13 cellular contexts compared by ENCODE assay signal in genomic region chr19:3608750-3609322, GRCh38. TPM values are rescaled to one million over a fixed set of nuclear protein-coding genes. Genes with fewer than 3 reads are reported as not detected.
DNase-seq lines count a peak whose midpoint lies in the region; ATAC-seq, FAIRE-seq and TF ChIP-seq lines count a peak whose summit lies in the region.
"Had no signal": no experiment of that assay in that cellular context is flagged by ENCODE, and none has a peak within 500 bp of the region (broad histone marks: within the 10 kb centered on the region; RNA-seq: fewer than 3 reads in every experiment).

No MANE protein-coding gene starts in this region.

- no peaks in the 10 kb centered on the region for H3K79me2 ChIP-seq in endothelial cell of umbilical vein (ENCODE audit: control insufficient read depth, insufficient read depth, low read length)

- POLR2A ChIA-PET in endothelial cell of umbilical vein (lab: Charles Lee) = interaction anchor here (1.2 kb wide), 1 partner anchor 18 kb away, joined by 3 read pairs; the partner anchor contains the start of gene CACTIN

- peak overlapping the region; percentile 96 for H3K4me2 ChIP-seq in BLaER1
- H3K4me2 ChIP-seq in endothelial cell of umbilical vein (ENCODE audit: insufficient read depth, low read length) = no peak overlapping the region

- peak; percentile 90 for DNase-seq in NB4 (ENCODE audit: low read depth)
- DNase-seq in endothelial cell of umbilical vein (ENCODE audit: low read depth, low spot score) = peak; percentile 12
- DNase-seq in psoas muscle = peak in 1 of 2 donors; percentile 61
- no peak for DNase-seq in activated CD8-positive, alpha-beta memory T cell treated with anti-CD3 and anti-CD28 coated beads, Interleukin-2, amount 10 ng/mL, durations not matched to agents 7 days and 5 days
- no peak for DNase-seq in SHP77 (lab: John Stamatoyannopoulos, UW)
- DNase-seq: AML-193, NCI-H1436, NCI-H526 treated with DMSO at 0.1 percent for 48 hours, occipital lobe had no signal

- H3K9ac ChIP-seq in BLaER1 (peak overlapping the region; percentile 18; the same call in 1 of the 2 replicates), endothelial cell of umbilical vein (replicated peaks; ENCODE audit: extremely low read depth, insufficient read depth, low read length) (no peak overlapping the region)

- H2AFZ ChIP-seq in endothelial cell of umbilical vein (ENCODE audit: low read depth, low read length) = no peak overlapping the region

- dilution Hi-C loops in endothelial cell of umbilical vein (cut with MboI; ENCODE audit: extremely low pct_ligation_motif_present, low sequenced_read_pairs) = no loop called here

- FAIRE-seq in endothelial cell of umbilical vein (lab: Jason Lieb, UNC) = no peak
- FAIRE-seq: urothelium cell line had no signal

- CTCF ChIA-PET in endothelial cell of umbilical vein (lab: Charles Lee) = interaction anchor here (1.1 to 2.3 kb wide), 6 partner anchors 9 to 64 kb away, joined by 3 to 10 read pairs (median 6); no protein-coding TSS in a partner anchor
- CTCF ChIA-PET in activated CD8-positive, alpha-beta memory T cell treated with anti-CD3 and anti-CD28 coated beads, Interleukin-2, amount 10 ng/mL, durations not matched to agents 7 days and 5 days (lab: Charles Lee) = interaction anchor here (1.8 kb wide), 1 partner anchor 64 kb away, joined by 7 read pairs; no protein-coding TSS in a partner anchor

- H3K9me3 ChIP-seq in BLaER1 (no peaks in the 10 kb centered on the region), endothelial cell of umbilical vein (replicated peaks; ENCODE audit: control insufficient read depth, insufficient read depth, low read length) (no peaks in the 10 kb centered on the region), psoas muscle (no peaks in the 10 kb centered on the region)

- WGBS in psoas muscle, 3 donors = 35 to 49% (median 48%) methylated on average over 14 to 21 of the region's 21 CpGs

- no peaks in the 10 kb centered on the region for H3K9me1 ChIP-seq in endothelial cell of umbilical vein (replicated peaks; ENCODE audit: control insufficient read depth, extremely low read depth, insufficient read depth, low read length)

- H4K20me1 ChIP-seq in BLaER1 = peaks cover 22% of the 10 kb centered on the region; the same call in 1 of the 2 replicates
- no peaks in the 10 kb centered on the region for H4K20me1 ChIP-seq in endothelial cell of umbilical vein (replicated peaks; ENCODE audit: control insufficient read depth, extremely low read depth, insufficient read depth, low read length)

- peaks cover 6% of the 10 kb centered on the region for H3K36me3 Mint-ChIP-seq in activated CD8-positive, alpha-beta memory T cell treated with anti-CD3 and anti-CD28 coated beads, Interleukin-2, amount 10 ng/mL, durations not matched to agents 7 days and 5 days

- H3K4me3 ChIP-seq in BLaER1 (peak overlapping the region; percentile 36; the same call in 1 of the 2 replicates), NB4 (ENCODE audit: low read depth, low read length) (no peak overlapping the region), endothelial cell of umbilical vein (replicated peaks in 1 of 3; ENCODE audit: insufficient read depth in 1 of 3, low read depth in 1 of 3, low read length in 3 of 3) (no peak overlapping the region), psoas muscle (no peak overlapping the region)

- peaks cover 8% of the 10 kb centered on the region for H3K4me1 Mint-ChIP-seq in activated CD8-positive, alpha-beta memory T cell treated with anti-CD3 and anti-CD28 coated beads, Interleukin-2, amount 10 ng/mL, durations not matched to agents 7 days and 5 days

- no peak for TF ChIP-seq POLR2A in NB4 (IDR thresholded peaks at IDR 0.05; ENCODE audit: extremely low read depth, insufficient read length)
- TF ChIP-seq POLR2A in endothelial cell of umbilical vein (IDR thresholded peaks at IDR 0.05; ENCODE audit: low read depth, low read length) = no peak

- H3K27me3 ChIP-seq in BLaER1 = peaks cover 23% of the 10 kb centered on the region
- H3K27me3 ChIP-seq in endothelial cell of umbilical vein (ENCODE audit: control insufficient read depth in 2 of 2, insufficient read depth in 2 of 2, low read length in 2 of 2) = no peaks in the 10 kb centered on the region
- peaks cover 0 to 34% (median 7%) of the 10 kb centered on the region in 3 donors for H3K27me3 ChIP-seq in psoas muscle (ENCODE audit: insufficient read depth in 3 of 3, low read length in 2 of 3)

- intact Hi-C loops in endothelial cell of umbilical vein (cut with micrococcal nuclease) (loop anchor here (5.0 kb wide), 1 partner anchor 37 kb away; the partner anchor contains the start of gene HMG20B), psoas muscle (cut with DNase I) (no loop called here)

- BruUV-seq in endothelial cell of umbilical vein (replicated peaks; lab: Mats Ljungman, UMichigan) = no TSS peak

- no peaks in the 10 kb centered on the region for H3K27me3 Mint-ChIP-seq in activated CD8-positive, alpha-beta memory T cell treated with anti-CD3 and anti-CD28 coated beads, Interleukin-2, amount 10 ng/mL, durations not matched to agents 7 days and 5 days

- H3K27ac ChIP-seq in BLaER1 (peak overlapping the region; percentile 81), endothelial cell of umbilical vein (ENCODE audit: insufficient read depth, low read depth, low read length) (no peak overlapping the region), psoas muscle (no peak overlapping the region)

- H3K4me1 ChIP-seq in BLaER1 = peaks cover 82% of the 10 kb centered on the region
- H3K4me1 ChIP-seq in endothelial cell of umbilical vein (ENCODE audit: control insufficient read depth, extremely low read depth, insufficient read depth, low read length) = peaks cover 23% of the 10 kb centered on the region
- H3K4me1 ChIP-seq in psoas muscle = peaks cover 5% of the 10 kb centered on the region

- H3K27ac Mint-ChIP-seq in activated CD8-positive, alpha-beta memory T cell treated with anti-CD3 and anti-CD28 coated beads, Interleukin-2, amount 10 ng/mL, durations not matched to agents 7 days and 5 days = no peak overlapping the region

- TF ChIP-seq CTCF in NB4 (IDR thresholded peaks at IDR 0.05; ENCODE audit: low read depth, low read length) (no peak), endothelial cell of umbilical vein (IDR thresholded peaks at IDR 0.05; ENCODE audit: extremely low read depth in 1 of 2, insufficient read depth in 1 of 2, low read depth in 1 of 2, low read length in 2 of 2) (no peak), psoas muscle (IDR thresholded peaks at IDR 0.05) (no peak)

- H3K9me3 Mint-ChIP-seq in activated CD8-positive, alpha-beta memory T cell treated with anti-CD3 and anti-CD28 coated beads, Interleukin-2, amount 10 ng/mL, durations not matched to agents 7 days and 5 days (ENCODE audit: low read depth) = no peaks in the 10 kb centered on the region

- ATAC-seq in psoas muscle (peak; percentile 27 to 63 (median 34)), GM18873 (IDR thresholded peaks at IDR 0.05; ENCODE audit: low FRiP score, unreplicated experiment) (no peak), GM19035 (IDR thresholded peaks at IDR 0.05; ENCODE audit: unreplicated experiment) (no peak)
- ATAC-seq in activated CD8-positive, alpha-beta memory T cell treated with anti-CD3 and anti-CD28 coated beads, Interleukin-2, amount 10 ng/mL, durations not matched to agents 7 days and 5 days = no peak

- H3K4me3 Mint-ChIP-seq in activated CD8-positive, alpha-beta memory T cell treated with anti-CD3 and anti-CD28 coated beads, Interleukin-2, amount 10 ng/mL, durations not matched to agents 7 days and 5 days = no peak overlapping the region

- H3K36me3 ChIP-seq in BLaER1 (peaks cover 31% of the 10 kb centered on the region), endothelial cell of umbilical vein (ENCODE audit: control insufficient read depth in 2 of 2, extremely low read depth in 1 of 2, insufficient read depth in 2 of 2, low read length in 2 of 2) (peaks cover 0 to 13% of the 10 kb centered on the region in 2 experiments), psoas muscle (ENCODE audit: insufficient read depth in 1 of 2, low read depth in 1 of 2) (peaks cover 0 to 30% of the 10 kb centered on the region in 2 donors)

RNA-seq across cellular contexts. Expression of gene TBXA2R, which starts 2.2 kb away (rescaled TPM):
- 2.9 and 3.4 TPM in 2 replicates for total RNA-seq in endothelial cell of umbilical vein
- polyA plus RNA-seq in endothelial cell of umbilical vein = 2.4 TPM in 2 replicates
- polyA plus RNA-seq in endothelial cell of umbilical vein (2011; cell fraction: cytosol; rRNA removed) = 1.3 and 1.6 TPM in 2 replicates
- 0.65 and 1.4 TPM in 2 replicates for polyA plus RNA-seq in endothelial cell of umbilical vein (2011; cell fraction: nucleus; rRNA removed)
- polyA plus RNA-seq in endothelial cell of umbilical vein (2012) = 1.3 and 2.0 TPM in 2 replicates
- 0.95 and 1.2 TPM in 2 replicates for polyA minus RNA-seq in endothelial cell of umbilical vein
- polyA minus RNA-seq in endothelial cell of umbilical vein (2011; cell fraction: cytosol; rRNA and poly(A)+ RNA removed) = 3.9 TPM
- polyA minus RNA-seq in endothelial cell of umbilical vein (2011; cell fraction: nucleus; rRNA and poly(A)+ RNA removed) = 0.24 and 0.38 TPM in 2 replicates
- total RNA-seq in psoas muscle = 1 to 10 TPM in 3 of 4 donors, under 1 TPM in 1; 0.89 to 3.0 (median 1.7) TPM
- polyA plus RNA-seq in psoas muscle = 1 to 10 TPM in 2 of 3 donors, under 1 TPM in 1; 0.52 to 1.2 (median 1.1) TPM
- under 1 TPM; 0.26 to 0.54 TPM for total RNA-seq in activated CD8-positive, alpha-beta memory T cell treated with anti-CD3 and anti-CD28 coated beads, Interleukin-2, amount 10 ng/mL, durations not matched to agents 7 days and 5 days

RNA-seq across cellular contexts. Expression of gene CACTIN, which starts 17.8 kb away (rescaled TPM):
- total RNA-seq in endothelial cell of umbilical vein = 36.1 and 36.4 TPM in 2 replicates
- 29.7 and 31.8 TPM in 2 replicates for polyA plus RNA-seq in endothelial cell of umbilical vein
- 17.9 and 20.7 TPM in 2 replicates for polyA plus RNA-seq in endothelial cell of umbilical vein (2011; cell fraction: cytosol; rRNA removed)
- polyA plus RNA-seq in endothelial cell of umbilical vein (2011; cell fraction: nucleus; rRNA removed) = 41.8 and 42.0 TPM in 2 replicates
- 21.8 and 23.9 TPM in 2 replicates for polyA plus RNA-seq in endothelial cell of umbilical vein (2012)
- 15.8 and 18.3 TPM in 2 replicates for polyA minus RNA-seq in endothelial cell of umbilical vein
- polyA minus RNA-seq in endothelial cell of umbilical vein (2011; cell fraction: cytosol; rRNA and poly(A)+ RNA removed) = 17.1 TPM
- 8.3 and 17.3 TPM in 2 replicates for polyA minus RNA-seq in endothelial cell of umbilical vein (2011; cell fraction: nucleus; rRNA and poly(A)+ RNA removed)
- total RNA-seq in psoas muscle = 10 to 100 TPM; 15.2 to 21.4 (median 18.2) TPM
- 10 to 100 TPM; 11.8 to 20.5 (median 15.8) TPM for polyA plus RNA-seq in psoas muscle
- 10 to 100 TPM; 33.4 to 33.7 TPM for total RNA-seq in activated CD8-positive, alpha-beta memory T cell treated with anti-CD3 and anti-CD28 coated beads, Interleukin-2, amount 10 ng/mL, durations not matched to agents 7 days and 5 days

RNA-seq across cellular contexts. Expression of gene GIPC3, which starts 23.6 kb away (rescaled TPM):
- total RNA-seq in endothelial cell of umbilical vein = 6.6 and 7.1 TPM in 2 replicates
- 1.9 and 2.2 TPM in 2 replicates for polyA plus RNA-seq in endothelial cell of umbilical vein
- 1.9 and 2.1 TPM in 2 replicates for polyA plus RNA-seq in endothelial cell of umbilical vein (2011; cell fraction: cytosol; rRNA removed)
- 2.3 and 2.8 TPM in 2 replicates for polyA plus RNA-seq in endothelial cell of umbilical vein (2011; cell fraction: nucleus; rRNA removed)
- 1.1 and 1.5 TPM in 2 replicates for polyA plus RNA-seq in endothelial cell of umbilical vein (2012)
- 1.8 and 2.5 TPM in 2 replicates for polyA minus RNA-seq in endothelial cell of umbilical vein
- polyA minus RNA-seq in endothelial cell of umbilical vein (2011; cell fraction: cytosol; rRNA and poly(A)+ RNA removed) = 6.8 TPM
- 0.43 and 0.63 TPM in 2 replicates for polyA minus RNA-seq in endothelial cell of umbilical vein (2011; cell fraction: nucleus; rRNA and poly(A)+ RNA removed)
- total RNA-seq in psoas muscle = 1 to 10 TPM in 1 of 4 donors, under 1 TPM in 3; 0.30 to 1.1 (median 0.55) TPM
- polyA plus RNA-seq in psoas muscle = under 1 TPM; 0.32 to 0.45 (median 0.33) TPM
- total RNA-seq in activated CD8-positive, alpha-beta memory T cell treated with anti-CD3 and anti-CD28 coated beads, Interleukin-2, amount 10 ng/mL, durations not matched to agents 7 days and 5 days = under 1 TPM; 0.15 to 0.23 TPM
- total RNA-seq: occipital lobe had no signal

RNA-seq across cellular contexts. Expression of gene HMG20B, which starts 36.1 kb away (rescaled TPM):
- total RNA-seq in endothelial cell of umbilical vein = 98.0 and 98.2 TPM in 2 replicates
- 53.2 and 63.9 TPM in 2 replicates for polyA plus RNA-seq in endothelial cell of umbilical vein
- polyA plus RNA-seq in endothelial cell of umbilical vein (2011; cell fraction: cytosol; rRNA removed) = 43.3 and 57.2 TPM in 2 replicates
- polyA plus RNA-seq in endothelial cell of umbilical vein (2011; cell fraction: nucleus; rRNA removed) = 104 and 115 TPM in 2 replicates
- 55.7 and 69.0 TPM in 2 replicates for polyA plus RNA-seq in endothelial cell of umbilical vein (2012)
- 14.0 and 17.1 TPM in 2 replicates for polyA minus RNA-seq in endothelial cell of umbilical vein
- 123 TPM for polyA minus RNA-seq in endothelial cell of umbilical vein (2011; cell fraction: cytosol; rRNA and poly(A)+ RNA removed)
- polyA minus RNA-seq in endothelial cell of umbilical vein (2011; cell fraction: nucleus; rRNA and poly(A)+ RNA removed) = 11.3 and 18.5 TPM in 2 replicates
- 10 to 100 TPM; 14.3 to 27.2 (median 24.5) TPM for total RNA-seq in psoas muscle
- polyA plus RNA-seq in psoas muscle = 10 to 100 TPM; 21.4 to 25.2 (median 24.7) TPM
- total RNA-seq in activated CD8-positive, alpha-beta memory T cell treated with anti-CD3 and anti-CD28 coated beads, Interleukin-2, amount 10 ng/mL, durations not matched to agents 7 days and 5 days = 10 to 100 TPM; 50.7 to 51.7 TPM

RNA-seq across cellular contexts. Expression of gene MFSD12, which starts 51.5 kb away (rescaled TPM):
- total RNA-seq in endothelial cell of umbilical vein (78.9 and 80.4 TPM in 2 replicates), psoas muscle (10 to 100 TPM; 16.3 to 25.2 (median 21.5) TPM)
- polyA plus RNA-seq in endothelial cell of umbilical vein (51.7 and 66.9 TPM in 2 replicates), psoas muscle (10 to 100 TPM; 25.6 to 46.6 (median 33.8) TPM)
- 27.4 and 38.4 TPM in 2 replicates for polyA plus RNA-seq in endothelial cell of umbilical vein (2011; cell fraction: cytosol; rRNA removed)
- polyA plus RNA-seq in endothelial cell of umbilical vein (2011; cell fraction: nucleus; rRNA removed) = 102 and 113 TPM in 2 replicates
- 49.8 and 67.4 TPM in 2 replicates for polyA plus RNA-seq in endothelial cell of umbilical vein (2012)
- 34.5 and 41.8 TPM in 2 replicates for polyA minus RNA-seq in endothelial cell of umbilical vein
- polyA minus RNA-seq in endothelial cell of umbilical vein (2011; cell fraction: cytosol; rRNA and poly(A)+ RNA removed) = 649 TPM
- 24.4 and 34.2 TPM in 2 replicates for polyA minus RNA-seq in endothelial cell of umbilical vein (2011; cell fraction: nucleus; rRNA and poly(A)+ RNA removed)
- total RNA-seq in activated CD8-positive, alpha-beta memory T cell treated with anti-CD3 and anti-CD28 coated beads, Interleukin-2, amount 10 ng/mL, durations not matched to agents 7 days and 5 days = 10 to 100 TPM; 54.8 to 71.4 TPM

Comparison
In these comparisons a context has a peak if more than half of its experiments do, and no peak if none do; other contexts are left out.
1. DNase-seq: peak in NB4 (single experiment) and endothelial cell of umbilical vein (single experiment); none in activated CD8-positive, alpha-beta memory T cell treated with anti-CD3 and anti-CD28 coated beads, Interleukin-2, amount 10 ng/mL, durations not matched to agents 7 days and 5 days (single experiment) and SHP77 (0 of 2).
2. ATAC-seq: peak in psoas muscle (4 of 4); none in GM18873 (single experiment), GM19035 (single experiment) and activated CD8-positive, alpha-beta memory T cell treated with anti-CD3 and anti-CD28 coated beads, Interleukin-2, amount 10 ng/mL, durations not matched to agents 7 days and 5 days (single experiment).